Comparison of ENCODE assay signal across 1 cellular context in genomic region chr1:154936416-154937050, GRCh38.
A peak's percentile ranks its signal among the peaks of the same experiment; 100 is the strongest.
TF ChIP-seq lines count a peak whose summit lies in the region.

PMVK (minus strand) TSS chr1:154936719; CDS start chr1:154936685, 34 bp downstream.

TF ChIP-seq in K562, 482 proteins besides CTCF, POLR2A, EP300 and RAD21 (continued from another document and continues in another):
- TF ChIP-seq FOXP4 (CRISPR knock-in tag; IDR thresholded peaks at IDR 0.05; ENCODE audit: borderline replicate concordance) = peak; percentile 90
- TF ChIP-seq ZBTB17 (CRISPR knock-in tag; IDR thresholded peaks at IDR 0.05) = peak; percentile 77
- peak; percentile 68; the same call in 1 of the 2 replicates for TF ChIP-seq PHF8 (IDR thresholded peaks at IDR 0.05; ENCODE audit: borderline replicate concordance, low read length)
- TF ChIP-seq SLC30A9 (CRISPR knock-in tag; IDR thresholded peaks at IDR 0.05) = no peak
- no peak; a peak in 1 of 4 replicates for TF ChIP-seq TBL1XR1 (IDR thresholded peaks at IDR 0.05; ENCODE audit: low read length in 2 of 2)
- TF ChIP-seq GTF2A2 (tag; IDR thresholded peaks at IDR 0.05) = no peak
- TF ChIP-seq CSDE1 (IDR thresholded peaks at IDR 0.05) = no peak
- no peak for TF ChIP-seq SPI1 (IDR thresholded peaks at IDR 0.05; ENCODE audit: borderline replicate concordance, low read depth, low read length)
- TF ChIP-seq ZSCAN29 (IDR thresholded peaks at IDR 0.05) = peak; percentile 87
- TF ChIP-seq MEIS2 (IDR thresholded peaks at IDR 0.05; ENCODE audit: partially characterized antibody) = no peak
- no peak for TF ChIP-seq ADNP (tag; IDR thresholded peaks at IDR 0.05)
- no peak for TF ChIP-seq HINFP (tag; conservative IDR thresholded peaks at IDR 0.05; ENCODE audit: low read depth)
- peak; percentile 100 for TF ChIP-seq E2F6 (IDR thresholded peaks at IDR 0.05; ENCODE audit: borderline replicate concordance in 1 of 2, extremely low read depth in 1 of 2, insufficient read depth in 1 of 2, insufficient read length in 1 of 2, low read depth in 1 of 2, low read length in 1 of 2, poor library complexity in 1 of 2, severe bottlenecking in 1 of 2)
- peak; percentile 87 for TF ChIP-seq PHF20 (IDR thresholded peaks at IDR 0.05; ENCODE audit: partially characterized antibody)
- no peak for TF ChIP-seq ZBTB43 (CRISPR knock-in tag; IDR thresholded peaks at IDR 0.05)
- TF ChIP-seq FUS (optimal IDR thresholded peaks at IDR 0.05; ENCODE audit: low read depth, low read length) = no peak
- peak; percentile 94 for TF ChIP-seq ZNF740 (CRISPR knock-in tag; IDR thresholded peaks at IDR 0.05)
- no peak for TF ChIP-seq ZNF740 (tag; IDR thresholded peaks at IDR 0.05)
- no peak for TF ChIP-seq CHD1 (IDR thresholded peaks at IDR 0.05; ENCODE audit: low read length)
- no peak for TF ChIP-seq NFYB (IDR thresholded peaks at IDR 0.05; ENCODE audit: extremely low read depth, insufficient read length)
- no peak for TF ChIP-seq ZKSCAN8 (CRISPR knock-in tag; IDR thresholded peaks at IDR 0.05)
- TF ChIP-seq ARNT (IDR thresholded peaks at IDR 0.05) = no peak
- no peak for TF ChIP-seq KLF6 (CRISPR knock-in tag; IDR thresholded peaks at IDR 0.05; ENCODE audit: borderline replicate concordance)
- no peak for TF ChIP-seq ZNF23 (CRISPR knock-in tag; IDR thresholded peaks at IDR 0.05)
- no peak for TF ChIP-seq ZNF133 (CRISPR knock-in tag; IDR thresholded peaks at IDR 0.05)
- no peak for TF ChIP-seq ARID3A (IDR thresholded peaks at IDR 0.05; ENCODE audit: borderline replicate concordance, low read depth, low read length)
- no peak for TF ChIP-seq SAFB (IDR thresholded peaks at IDR 0.05; ENCODE audit: borderline replicate concordance, low read depth, low read length)
- TF ChIP-seq SNIP1 (IDR thresholded peaks at IDR 0.05; ENCODE audit: low read depth) = no peak
- TF ChIP-seq MXD1 (CRISPR knock-in tag; IDR thresholded peaks at IDR 0.05; ENCODE audit: borderline replicate concordance, poor library complexity, severe bottlenecking) = no peak
- no peak for TF ChIP-seq NCOA4 (IDR thresholded peaks at IDR 0.05; ENCODE audit: partially characterized antibody)
- no peak; the same call in 1 of the 2 replicates for TF ChIP-seq HCFC1 (IDR thresholded peaks at IDR 0.05; ENCODE audit: low read depth, low read length)
- TF ChIP-seq BRF2 (IDR thresholded peaks at IDR 0.05; ENCODE audit: borderline replicate concordance, insufficient read depth, insufficient read length) = no peak
- no peak for TF ChIP-seq ZNF561 (CRISPR knock-in tag; conservative IDR thresholded peaks at IDR 0.05)
- peak; percentile 99 for TF ChIP-seq TFE3 (CRISPR knock-in tag; IDR thresholded peaks at IDR 0.05)
- TF ChIP-seq CCNT2 (IDR thresholded peaks at IDR 0.05; ENCODE audit: borderline replicate concordance, extremely low read depth, insufficient read length, low read depth, low read length) = peak; percentile 78
- no peak for TF ChIP-seq ZNF398 (CRISPR knock-in tag; IDR thresholded peaks at IDR 0.05)
- TF ChIP-seq ERF (CRISPR knock-in tag; IDR thresholded peaks at IDR 0.05) = no peak
- no peak for TF ChIP-seq PTTG1 (tag; IDR thresholded peaks at IDR 0.05; ENCODE audit: low read depth)
- peak; percentile 77; the same call in 1 of the 2 replicates for TF ChIP-seq GATAD2A (IDR thresholded peaks at IDR 0.05)
- TF ChIP-seq ZNF174 (CRISPR knock-in tag; IDR thresholded peaks at IDR 0.05) = no peak
- TF ChIP-seq UBTF (IDR thresholded peaks at IDR 0.05; ENCODE audit: borderline replicate concordance in 1 of 2, low read depth in 2 of 2, low read length in 2 of 2) = peak; percentile 11 to 65; a peak in 1 of 4 replicates
- peak; percentile 86 for TF ChIP-seq NFRKB (IDR thresholded peaks at IDR 0.05; ENCODE audit: low read depth)
- 0 out of 2 replicates have a peak, but pooled peaks have one; percentile 37 for TF ChIP-seq PTBP1 (IDR thresholded peaks at IDR 0.05; ENCODE audit: low read depth, low read length)
- TF ChIP-seq MXI1 (IDR thresholded peaks at IDR 0.05; ENCODE audit: low read depth, low read length) = no peak
- peak; percentile 76; the same call in 1 of the 2 replicates for TF ChIP-seq E2F1 (CRISPR knock-in tag; IDR thresholded peaks at IDR 0.05)
- TF ChIP-seq ZZZ3 (IDR thresholded peaks at IDR 0.05) = peak; percentile 75; the same call in 1 of the 2 replicates
- no peak for TF ChIP-seq POLR3G (IDR thresholded peaks at IDR 0.05; ENCODE audit: extremely low read depth, insufficient read length, insufficient replicate concordance)
- TF ChIP-seq TCFL5 (CRISPR knock-in tag; conservative IDR thresholded peaks at IDR 0.05) = no peak
